Comparison of ENCODE assay signal across 8 cellular contexts in the genomic region with DNA sequence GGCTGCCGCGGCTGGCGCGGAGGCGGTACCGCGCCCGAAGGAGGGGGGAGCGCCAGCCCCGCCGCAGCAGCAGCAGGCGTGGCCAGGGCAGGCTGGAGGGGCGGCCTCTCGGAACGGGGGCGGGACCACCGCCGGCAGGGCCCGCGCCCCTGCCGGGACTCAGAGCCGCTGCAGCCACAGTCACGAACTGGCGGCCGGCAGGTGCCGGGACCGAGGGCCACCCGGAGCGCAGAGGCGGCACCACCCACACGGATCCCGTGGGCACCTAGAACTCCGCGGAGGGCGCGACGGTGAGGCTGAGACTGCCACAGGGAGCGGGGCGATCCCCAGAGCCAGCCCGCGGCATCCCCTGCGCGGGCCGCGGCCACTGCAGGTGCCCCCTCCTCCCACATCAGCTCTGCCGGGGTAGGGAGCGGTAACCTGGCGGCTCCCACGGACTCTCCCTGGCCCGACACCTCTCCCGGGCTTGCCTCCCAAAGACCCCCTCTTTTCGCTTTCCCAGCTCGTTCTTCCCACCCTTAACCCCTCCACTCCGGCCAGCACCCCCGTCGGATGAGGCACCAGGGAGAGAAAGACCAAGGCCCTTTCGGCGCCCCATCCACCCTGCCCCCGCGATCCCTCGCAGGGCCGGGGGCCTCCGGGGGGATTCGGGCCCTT. TPM values are rescaled to one million over a fixed set of nuclear protein-coding genes. Genes with fewer than 3 reads are reported as not detected.
DNase-seq lines count a peak whose midpoint lies in the region; ATAC-seq and TF ChIP-seq lines count a peak whose summit lies in the region.

A gene (plus strand): TSS at position 162 of the 657 bp plus-strand sequence. CDS start 944 bp downstream, outside the sequence.

- H3K9me3 ChIP-seq in esophagus squamous epithelium = no peaks in the 10 kb centered on the region

- H3K27me3 Mint-ChIP-seq in nephron (ENCODE audit: low read depth) = peaks cover 81% of the 10 kb centered on the region
- peaks cover 73% of the 10 kb centered on the region for H3K27me3 Mint-ChIP-seq in stimulated activated naive CD8-positive, alpha-beta T cell treated with anti-CD3 and anti-CD28 coated beads, Interleukin-15, amount 100 ng/mL, for 72 hours

- H3K36me3 ChIP-seq in esophagus squamous epithelium = no peaks in the 10 kb centered on the region

- peaks cover 9 to 35% (median 21%) of the 10 kb centered on the region in 3 donors for H3K4me1 ChIP-seq in esophagus squamous epithelium

- ATAC-seq in HG03457 (IDR thresholded peaks at IDR 0.05; ENCODE audit: unreplicated experiment) = peak; percentile 82
- peak; percentile 80 for ATAC-seq in stimulated activated naive CD8-positive, alpha-beta T cell treated with anti-CD3 and anti-CD28 coated beads, Interleukin-15, amount 100 ng/mL, for 72 hours

- H3K4me3 ChIP-seq in AG10803 (ENCODE audit: low read length) (peak within 1 kb of the TSS; percentile 34; the same call in 1 of the 2 replicates), esophagus squamous epithelium (peak within 1 kb of the TSS; percentile 27 to 67 (median 46))

- no peaks in the 10 kb centered on the region for H3K36me3 Mint-ChIP-seq in nephron (ENCODE audit: low read depth)

- WGBS in esophagus squamous epithelium, 2 donors = 3% methylated on average over 9 of the region's 64 CpGs; no CpG with 5 or more reads in 1 of the 2 donors

- peak within 1 kb of the TSS; percentile 70 to 82 (median 73) for H3K4me3 Mint-ChIP-seq in nephron
- H3K4me3 Mint-ChIP-seq in stimulated activated naive CD8-positive, alpha-beta T cell treated with anti-CD3 and anti-CD28 coated beads, Interleukin-15, amount 100 ng/mL, for 72 hours = peak within 1 kb of the TSS; percentile 76 to 82

- peak; percentile 8 for DNase-seq in AG10803 (ENCODE audit: low read depth)
- peak; percentile 93 for DNase-seq in GM19238 (ENCODE audit: insufficient read length, low spot score)
- DNase-seq in NOMO-1 (lab: John Stamatoyannopoulos, UW; ENCODE audit: unreplicated experiment in 2 of 2) = peak; percentile 61 to 62
- peak; percentile 84 for DNase-seq in activated T-cell treated with anti-CD3 and anti-CD28 coated beads, Interleukin-2, amount 50 U/mL, for 1 hour
- no peak for DNase-seq in esophagus squamous epithelium (lab: John Stamatoyannopoulos, UW)
- DNase-seq in stimulated activated naive CD8-positive, alpha-beta T cell treated with anti-CD3 and anti-CD28 coated beads, Interleukin-15, amount 100 ng/mL, for 72 hours = peak; percentile 60 to 77

- no peak; the same call in 1 of the 2 replicates for TF ChIP-seq CTCF in AG10803 (conservative IDR thresholded peaks at IDR 0.05; ENCODE audit: low read length)
- peak in 4 of 6 experiments; percentile 23 to 44 (median 28) for TF ChIP-seq CTCF in esophagus squamous epithelium (IDR thresholded peaks at IDR 0.05)
- peak; percentile 25 to 38 (median 29) for TF ChIP-seq CTCF in nephron (IDR thresholded peaks at IDR 0.05; ENCODE audit: unreplicated experiment in 3 of 3)

- no peaks in the 10 kb centered on the region for H3K9me3 Mint-ChIP-seq in nephron
- no peaks in the 10 kb centered on the region for H3K9me3 Mint-ChIP-seq in stimulated activated naive CD8-positive, alpha-beta T cell treated with anti-CD3 and anti-CD28 coated beads, Interleukin-15, amount 100 ng/mL, for 72 hours

- H3K27ac Mint-ChIP-seq in nephron = no peak within 1 kb of the TSS
- no peak within 1 kb of the TSS for H3K27ac Mint-ChIP-seq in stimulated activated naive CD8-positive, alpha-beta T cell treated with anti-CD3 and anti-CD28 coated beads, Interleukin-15, amount 100 ng/mL, for 72 hours

- no peak for TF ChIP-seq POLR2A in esophagus squamous epithelium (IDR thresholded peaks at IDR 0.05)

- H3K27me3 ChIP-seq in esophagus squamous epithelium = peaks cover 12 to 98% (median 13%) of the 10 kb centered on the region in 4 donors

- H3K27ac ChIP-seq in esophagus squamous epithelium = no peak within 1 kb of the TSS

- intact Hi-C loops in esophagus squamous epithelium (cut with DNase I) = no loop called here

- H3K4me1 Mint-ChIP-seq in nephron = peaks cover 8% of the 10 kb centered on the region
- peaks cover 15% of the 10 kb centered on the region for H3K4me1 Mint-ChIP-seq in stimulated activated naive CD8-positive, alpha-beta T cell treated with anti-CD3 and anti-CD28 coated beads, Interleukin-15, amount 100 ng/mL, for 72 hours

RNA-seq across cellular contexts. Expression of the gene that starts here (rescaled TPM):
- total RNA-seq in esophagus squamous epithelium = under 1 TPM in 1 of 4 donors, not detected in 3; 0.22 TPM
